ENCODE assay signal across 18 cellular contexts in the genomic region with DNA sequence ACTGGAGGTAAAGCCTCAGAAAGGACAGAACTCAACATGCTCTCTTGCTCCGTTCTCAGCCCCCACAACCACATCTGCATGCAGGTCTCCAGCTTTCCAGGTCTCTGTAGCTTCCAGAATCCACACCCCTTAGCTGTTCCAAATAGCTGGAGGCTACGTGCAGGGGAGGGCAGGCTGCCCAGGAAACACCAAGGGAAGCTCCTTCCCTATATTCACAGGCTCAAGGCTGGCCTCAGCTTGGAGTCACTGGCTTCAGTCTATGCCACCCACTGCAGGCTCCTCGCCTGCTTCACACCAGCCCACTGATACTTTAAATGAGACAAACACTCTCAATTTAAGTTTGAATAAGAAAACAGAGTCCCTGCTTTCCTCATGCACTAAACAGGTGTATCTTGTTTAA.
"Had no signal": no experiment of that assay in that cellular context is flagged by ENCODE, and none has a peak within 500 bp of the region (broad histone marks: within the 10 kb centered on the region; RNA-seq: fewer than 3 reads in every experiment).

No MANE protein-coding gene starts in this region.

- H3K4me3 ChIP-seq: body of pancreas, gastrocnemius medialis, heart right ventricle, mucosa of descending colon had no signal

- H3K27ac ChIP-seq: body of pancreas, gastrocnemius medialis, heart right ventricle had no signal

- FAIRE-seq: TTC549, urothelium cell line had no signal

- H3K9me3 ChIP-seq: body of pancreas, gastrocnemius medialis, heart right ventricle, mucosa of descending colon had no signal

- DNase-seq: activated B cell treated with CpG ODN at 0.5 μM for 24 hours; activated CD4-positive, alpha-beta T cell treated with anti-CD3 and anti-CD28 coated beads, Interleukin-2, amount 10 ng/mL, durations not matched to agents 24 days and 14 days; activated CD8-positive, alpha-beta memory T cell treated with anti-CD3 and anti-CD28 coated beads for 24 hours; activated naive CD8-positive, alpha-beta T cell treated with anti-CD3 and anti-CD28 coated beads for 36 hours; amygdala; body of pancreas; cerebellar nuclear complex; effector memory CD8-positive, alpha-beta T cell; gastrocnemius medialis; heart right ventricle; left cardiac atrium; mucosa of descending colon; naive thymus-derived CD4-positive, alpha-beta T cell; retina; stimulated activated CD4-positive, alpha-beta T cell treated with anti-CD3 and anti-CD28 coated beads, Interleukin-2, amount 100 ng/mL, for 48 hours had no signal

- H3K36me3 ChIP-seq: gastrocnemius medialis, heart right ventricle had no signal

- ATAC-seq: body of pancreas; effector memory CD8-positive, alpha-beta T cell; gastrocnemius medialis; left cardiac atrium; mucosa of descending colon; naive thymus-derived CD4-positive, alpha-beta T cell; stimulated activated memory B cell treated with anti-CD40 and anti-IgM and Interleukin-4, amounts not matched to agents 10 μg/mL and 1 μg/mL and 100 μg/mL, for 72 hours had no signal
